ENCODE assay signal across 14 cellular contexts in genomic region chr12:109302358-109302757, GRCh38. TPM values are rescaled to one million over a fixed set of nuclear protein-coding genes. Genes with fewer than 3 reads are reported as not detected.
DNase-seq lines count a peak whose midpoint lies in the region; ATAC-seq and TF ChIP-seq lines count a peak whose summit lies in the region.
"Had no signal": no experiment of that assay in that cellular context is flagged by ENCODE, and none has a peak within 500 bp of the region (broad histone marks: within the 10 kb centered on the region; RNA-seq: fewer than 3 reads in every experiment).

No MANE protein-coding gene starts in this region.

- DNase-seq in Calu3 (no peak), NAMALWA (ENCODE audit: low spot score) (peak; percentile 63), NCI-H128 (lab: John Stamatoyannopoulos, UW; ENCODE audit: unreplicated experiment) (no peak)
- no peak for DNase-seq in stimulated activated CD4-positive, alpha-beta T cell treated with anti-CD3 and anti-CD28 coated beads, Interleukin-2, amount 100 ng/mL, for 48 hours
- DNase-seq: activated CD4-positive, alpha-beta T cell treated with anti-CD3 and anti-CD28 coated beads, Interleukin-2, amount 10 ng/mL, durations not matched to agents 7 days and 5 days; CD8-positive, alpha-beta T cell; esophagus squamous epithelium; KBM-7; stimulated activated naive CD4-positive, alpha-beta T cell had no signal

- H3K27me3 Mint-ChIP-seq in Calu3 (ENCODE audit: unreplicated experiment) = peaks cover 86% of the 10 kb centered on the region

- no peak overlapping the region for H3K4me3 Mint-ChIP-seq in Calu3 (ENCODE audit: low read depth, unreplicated experiment)
- H3K4me3 Mint-ChIP-seq: activated CD4-positive, alpha-beta T cell treated with anti-CD3 and anti-CD28 coated beads, Interleukin-2, amount 10 ng/mL, durations not matched to agents 7 days and 5 days; CD8-positive, alpha-beta T cell had no signal

- intact Hi-C loops in Calu3 (cut with micrococcal nuclease; ENCODE audit: unreplicated experiment) = no loop called here

- no peak overlapping the region for H3K27ac ChIP-seq in 22Rv1
- H3K27ac ChIP-seq: esophagus squamous epithelium had no signal

- H3K4me1 Mint-ChIP-seq in Calu3 (ENCODE audit: low read depth, unreplicated experiment) = no peaks in the 10 kb centered on the region
- H3K4me1 Mint-ChIP-seq: activated CD4-positive, alpha-beta T cell treated with anti-CD3 and anti-CD28 coated beads, Interleukin-2, amount 10 ng/mL, durations not matched to agents 7 days and 5 days had no signal

- CTCF ChIA-PET in Calu3 (lab: Charles Lee) = no interaction called here

- no peaks in the 10 kb centered on the region for H3K36me3 Mint-ChIP-seq in Calu3 (ENCODE audit: insufficient read depth, unreplicated experiment)
- H3K36me3 Mint-ChIP-seq: CD8-positive, alpha-beta T cell had no signal

- BruUV-seq in Calu3 (replicated peaks; lab: Mats Ljungman, UMichigan) = no TSS peak

- no peak overlapping the region for H3K27ac Mint-ChIP-seq in Calu3 (ENCODE audit: unreplicated experiment)
- H3K27ac Mint-ChIP-seq: activated CD4-positive, alpha-beta T cell treated with anti-CD3 and anti-CD28 coated beads, Interleukin-2, amount 10 ng/mL, durations not matched to agents 7 days and 5 days; CD8-positive, alpha-beta T cell had no signal

- TF ChIP-seq CTCF in 22Rv1 (IDR thresholded peaks at IDR 0.05) (peak; percentile 70), Calu3 (IDR thresholded peaks at IDR 0.05; ENCODE audit: unreplicated experiment) (peak; percentile 36)

- H3K9me3 Mint-ChIP-seq in Calu3 (ENCODE audit: low read depth, unreplicated experiment) = no peaks in the 10 kb centered on the region
- H3K9me3 Mint-ChIP-seq: activated CD4-positive, alpha-beta T cell treated with anti-CD3 and anti-CD28 coated beads, Interleukin-2, amount 10 ng/mL, durations not matched to agents 7 days and 5 days; CD8-positive, alpha-beta T cell had no signal

- ATAC-seq in esophagus mucosa (peak; percentile 39), HG03521 (IDR thresholded peaks at IDR 0.05; ENCODE audit: unreplicated experiment) (no peak), GM19023 (IDR thresholded peaks at IDR 0.05; ENCODE audit: unreplicated experiment) (no peak)
- ATAC-seq: CD8-positive, alpha-beta T cell had no signal

RNA-seq across cellular contexts. Expression of gene FOXN4, which starts 6.7 kb away (rescaled TPM):
- total RNA-seq in Calu3 (2022) (not detected in 2 replicates), esophagus mucosa (not detected)
- total RNA-seq: activated CD4-positive, alpha-beta T cell treated with anti-CD3 and anti-CD28 coated beads, Interleukin-2, amount 10 ng/mL, durations not matched to agents 7 days and 5 days; CD8-positive, alpha-beta T cell; esophagus squamous epithelium; NCI-H460 had no signal

RNA-seq across cellular contexts. Expression of gene MYO1H, which starts 45.3 kb away (rescaled TPM):
- total RNA-seq in Calu3 (2022) (not detected in 2 replicates), esophagus mucosa (1.0 TPM)
- total RNA-seq: activated CD4-positive, alpha-beta T cell treated with anti-CD3 and anti-CD28 coated beads, Interleukin-2, amount 10 ng/mL, durations not matched to agents 7 days and 5 days; CD8-positive, alpha-beta T cell; NCI-H460 had no signal
